ENCODE assay signal across 8 cellular contexts in genomic region chr1:113677250-113678158, GRCh38.
DNase-seq lines count a peak whose midpoint lies in the region; ATAC-seq, FAIRE-seq and TF ChIP-seq lines count a peak whose summit lies in the region.

No MANE protein-coding gene starts in this region.

- peak; percentile 84 for FAIRE-seq in RCC 7860 (lab: Jason Lieb, UNC)

- H3K4me3 Mint-ChIP-seq in endothelial cell (ENCODE audit: unreplicated experiment): no peak overlapping the region

- peak; percentile 95 for TF ChIP-seq CTCF in endothelial cell (IDR thresholded peaks at IDR 0.05; ENCODE audit: unreplicated experiment)

- no peaks in the 10 kb centered on the region for H3K9me3 Mint-ChIP-seq in endothelial cell (ENCODE audit: unreplicated experiment)

- H3K4me1 Mint-ChIP-seq in endothelial cell (ENCODE audit: unreplicated experiment): peaks cover 4% of the 10 kb centered on the region

- H3K27ac Mint-ChIP-seq in endothelial cell (ENCODE audit: unreplicated experiment): no peak overlapping the region

- no peaks in the 10 kb centered on the region for H3K36me3 Mint-ChIP-seq in endothelial cell (ENCODE audit: low read depth, unreplicated experiment)

- DNase-seq in ELR (ENCODE audit: low read depth) (peak; percentile 71), RCC 7860 (ENCODE audit: low spot score) (peak; percentile 83), endothelial cell (ENCODE audit: low spot score) (no peak), mucosa of gallbladder (ENCODE audit: low spot score) (peak; percentile 34)
- peak; percentile 50 for DNase-seq in Jurkat, Clone E6-1 (ENCODE audit: low read depth, low spot score)
- DNase-seq in stimulated activated CD4-positive, alpha-beta T cell treated with anti-CD3 and anti-CD28 coated beads, Interleukin-1b, Interleukin-23, amount 100 ng/mL, for 48 hours: no peak

- peaks cover 4% of the 10 kb centered on the region for H3K27me3 Mint-ChIP-seq in endothelial cell (ENCODE audit: unreplicated experiment)

- H3K4me3 ChIP-seq in Jurkat, Clone E6-1 (ENCODE audit: low read length): no peak overlapping the region

- ATAC-seq in HG03025 (IDR thresholded peaks at IDR 0.05; ENCODE audit: low FRiP score, unreplicated experiment) (no peak), HG02610 (IDR thresholded peaks at IDR 0.05; ENCODE audit: unreplicated experiment) (no peak)

Comparison
In these comparisons a context has a peak if more than half of its experiments do, and no peak if none do; other contexts are left out.
1. DNase-seq: peak in ELR (single experiment), Jurkat, Clone E6-1 (single experiment), RCC 7860 (single experiment) and mucosa of gallbladder (single experiment); none in endothelial cell (single experiment) and stimulated activated CD4-positive, alpha-beta T cell treated with anti-CD3 and anti-CD28 coated beads, Interleukin-1b, Interleukin-23, amount 100 ng/mL, for 48 hours (single experiment).